Comparison of ENCODE assay signal across 27 cellular contexts in the genomic region with DNA sequence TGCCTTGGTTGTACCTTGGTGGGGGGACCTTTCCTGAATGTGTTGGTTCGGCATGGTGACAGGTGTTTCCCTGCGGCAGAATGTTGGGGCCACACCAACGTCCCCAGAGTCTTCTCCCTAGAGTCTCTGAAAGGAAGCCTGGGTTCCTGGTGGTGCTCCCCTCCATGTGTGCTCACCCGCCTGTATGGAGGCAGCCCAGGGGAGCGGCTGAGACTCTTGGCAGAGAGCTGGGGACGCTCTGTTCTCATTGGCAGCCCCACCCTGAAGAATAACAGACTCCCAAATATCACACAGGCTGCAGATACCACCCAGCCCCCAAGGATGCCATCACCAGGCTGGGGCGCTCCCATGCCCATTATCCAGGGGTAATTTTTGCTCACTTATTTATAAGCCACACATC. TPM values are rescaled to one million over a fixed set of nuclear protein-coding genes. Genes with fewer than 3 reads are reported as not detected.
DNase-seq lines count a peak whose midpoint lies in the region; ATAC-seq and TF ChIP-seq lines count a peak whose summit lies in the region.
"Had no signal": no experiment of that assay in that cellular context is flagged by ENCODE, and none has a peak within 500 bp of the region (broad histone marks: within the 10 kb centered on the region; RNA-seq: fewer than 3 reads in every experiment).

No MANE protein-coding gene starts in this region.

- H3K36me3 ChIP-seq in HEK293 (ENCODE audit: control insufficient read depth in 2 of 2, insufficient read depth in 1 of 2, low read length in 2 of 2): peaks cover 0 to 41% of the 10 kb centered on the region in 2 experiments; a peak in 2 of 3 replicates
- peaks cover 0 to 6% of the 10 kb centered on the region in 2 donors for H3K36me3 ChIP-seq in esophagus (ENCODE audit: control insufficient read depth in 2 of 2, insufficient read depth in 2 of 2, low read length in 1 of 2)

- no peak for ATAC-seq in stimulated activated effector memory CD8-positive, alpha-beta T cell treated with anti-CD3 and anti-CD28 coated beads, Interleukin-12 subunit alpha, Interleukin-12 subunit beta, amount 100 ng/mL, for 72 hours
- ATAC-seq in GM18520 (IDR thresholded peaks at IDR 0.05; ENCODE audit: unreplicated experiment): no peak
- no peak for ATAC-seq in HG03342 (IDR thresholded peaks at IDR 0.05; ENCODE audit: unreplicated experiment)
- ATAC-seq: T-cell had no signal

- H3K27ac ChIP-seq in HEK293 (ENCODE audit: extremely low read depth, low read depth, low read length): no peak overlapping the region
- H3K27ac ChIP-seq in esophagus (ENCODE audit: low read depth in 2 of 2, low read length in 1 of 2): peak overlapping the region; percentile 76 to 84

- H3K27ac Mint-ChIP-seq in stimulated activated effector memory CD8-positive, alpha-beta T cell treated with anti-CD3 and anti-CD28 coated beads, Interleukin-12 subunit alpha, Interleukin-12 subunit beta, amount 100 ng/mL, for 72 hours: peak overlapping the region; percentile 23
- no peak overlapping the region for H3K27ac Mint-ChIP-seq in chondrocyte (ENCODE audit: unreplicated experiment)
- H3K27ac Mint-ChIP-seq: activated naive CD4-positive, alpha-beta T cell treated with anti-CD3 and anti-CD28 coated beads for 36 hours; CD4-positive, alpha-beta T cell; dendritic cell treated with granulocyte-macrophage colony-stimulating factor and Interleukin-4, amounts not matched to agents 40 ng/mL and 50 ng/mL, for 4 days; memory B cell; T-cell had no signal

- no peaks in the 10 kb centered on the region for H3K27me3 Mint-ChIP-seq in chondrocyte (ENCODE audit: low read depth)
- H3K27me3 Mint-ChIP-seq: CD4-positive, alpha-beta T cell; dendritic cell treated with granulocyte-macrophage colony-stimulating factor and Interleukin-4, amounts not matched to agents 40 ng/mL and 50 ng/mL, for 4 days; memory B cell; T-cell had no signal

- peak; percentile 5 for DNase-seq in iPS-NIHi7 (ENCODE audit: extremely low spot score)
- DNase-seq in stimulated activated effector memory CD8-positive, alpha-beta T cell treated with anti-CD3 and anti-CD28 coated beads, Interleukin-12 subunit alpha, Interleukin-12 subunit beta, amount 100 ng/mL, for 72 hours (ENCODE audit: low spot score in 2 of 2): no peak
- DNase-seq in stimulated activated CD4-positive, alpha-beta T cell treated with anti-CD3 and anti-CD28 coated beads, Interleukin-12 subunit alpha, Interleukin-12 subunit beta, amount 100 ng/mL, for 4 hours: no peak
- no peak for DNase-seq in chondrocyte (ENCODE audit: low spot score)
- DNase-seq: activated CD4-positive, alpha-beta T cell treated with anti-CD3 and anti-CD28 coated beads for 4 hours; activated naive CD4-positive, alpha-beta T cell treated with anti-CD3 and anti-CD28 coated beads for 36 hours; activated T-cell treated with anti-CD3 and anti-CD28 coated beads, Interleukin-2, amount 50 U/mL, for 48 hours; amniotic stem cell; CD4-positive, alpha-beta T cell; GDM1; MM.1S; NCI-H146; NCI-H69; nucleus accumbens; SHP77; stimulated activated CD8-positive, alpha-beta memory T cell treated with anti-CD3 and anti-CD28 coated beads, Interleukin-4, amount 100 ng/mL, for 48 hours; T-cell had no signal

- no peaks in the 10 kb centered on the region for H3K9me3 Mint-ChIP-seq in stimulated activated effector memory CD8-positive, alpha-beta T cell treated with anti-CD3 and anti-CD28 coated beads, Interleukin-12 subunit alpha, Interleukin-12 subunit beta, amount 100 ng/mL, for 72 hours
- no peaks in the 10 kb centered on the region for H3K9me3 Mint-ChIP-seq in chondrocyte (ENCODE audit: low read depth)
- H3K9me3 Mint-ChIP-seq: activated naive CD4-positive, alpha-beta T cell treated with anti-CD3 and anti-CD28 coated beads for 36 hours; CD4-positive, alpha-beta T cell; dendritic cell treated with granulocyte-macrophage colony-stimulating factor and Interleukin-4, amounts not matched to agents 40 ng/mL and 50 ng/mL, for 4 days; memory B cell; T-cell had no signal

- H3K4me3 Mint-ChIP-seq in stimulated activated effector memory CD8-positive, alpha-beta T cell treated with anti-CD3 and anti-CD28 coated beads, Interleukin-12 subunit alpha, Interleukin-12 subunit beta, amount 100 ng/mL, for 72 hours: no peak overlapping the region
- no peak overlapping the region for H3K4me3 Mint-ChIP-seq in chondrocyte (ENCODE audit: unreplicated experiment)
- H3K4me3 Mint-ChIP-seq: activated naive CD4-positive, alpha-beta T cell treated with anti-CD3 and anti-CD28 coated beads for 36 hours; CD4-positive, alpha-beta T cell; dendritic cell treated with granulocyte-macrophage colony-stimulating factor and Interleukin-4, amounts not matched to agents 40 ng/mL and 50 ng/mL, for 4 days; memory B cell; T-cell had no signal

- peaks cover 20% of the 10 kb centered on the region for H3K4me1 Mint-ChIP-seq in stimulated activated effector memory CD8-positive, alpha-beta T cell treated with anti-CD3 and anti-CD28 coated beads, Interleukin-12 subunit alpha, Interleukin-12 subunit beta, amount 100 ng/mL, for 72 hours
- peaks cover 11% of the 10 kb centered on the region for H3K4me1 Mint-ChIP-seq in chondrocyte (ENCODE audit: low read depth)

- H3K4me1 ChIP-seq in HEK293 (ENCODE audit: control insufficient read depth, insufficient read depth, low read length) (no peaks in the 10 kb centered on the region), esophagus (ENCODE audit: control insufficient read depth in 2 of 2, insufficient read depth in 2 of 2, low read length in 1 of 2) (peaks cover 9 to 35% of the 10 kb centered on the region in 2 donors)

- peaks cover 29% of the 10 kb centered on the region for H3K36me3 Mint-ChIP-seq in stimulated activated effector memory CD8-positive, alpha-beta T cell treated with anti-CD3 and anti-CD28 coated beads, Interleukin-12 subunit alpha, Interleukin-12 subunit beta, amount 100 ng/mL, for 72 hours
- peaks cover 22% of the 10 kb centered on the region for H3K36me3 Mint-ChIP-seq in chondrocyte (ENCODE audit: low read depth)

- CTCF ChIA-PET in HEK293 (lab: Yijun Ruan, JAX): interaction anchor here (0.6 to 3.5 kb wide), 4 partner anchors 11 to 272 kb away, joined by 3 to 14 read pairs (median 4); no protein-coding TSS in a partner anchor

- 64 to 69% methylated on average over 7 of the region's 7 CpGs for WGBS in esophagus, 2 donors

- H3K9me3 ChIP-seq in HEK293 (ENCODE audit: control insufficient read depth, insufficient read depth, low read depth, low read length): no peaks in the 10 kb centered on the region
- no peaks in the 10 kb centered on the region for H3K9me3 ChIP-seq in esophagus (ENCODE audit: control insufficient read depth in 2 of 2, insufficient read depth in 1 of 2, low read depth in 1 of 2, low read length in 1 of 2)

- TF ChIP-seq CTCF in HEK293 (tag by site-specific recombination; IDR thresholded peaks at IDR 0.05): no peak
- TF ChIP-seq CTCF in chondrocyte (IDR thresholded peaks at IDR 0.05): no peak

- H3K4me3 ChIP-seq in HEK293 (ENCODE audit: low read depth, low read length) (no peak overlapping the region), esophagus (ENCODE audit: low read depth in 1 of 2, low read length in 2 of 2) (peak overlapping the region in 1 of 2 donors; percentile 9)

- no peaks in the 10 kb centered on the region for H3K27me3 ChIP-seq in esophagus (ENCODE audit: control insufficient read depth in 1 of 2, insufficient read depth in 2 of 2, low read length in 2 of 2)

- POLR2A ChIA-PET in HEK293 (lab: Yijun Ruan, JAX): no interaction called here

TF ChIP-seq in HEK293, 187 proteins besides CTCF, POLR2A, EP300 and RAD21:
- TF ChIP-seq ZNF596 (tag by site-specific recombination; IDR thresholded peaks at IDR 0.05): no peak
- TF ChIP-seq ZNF121 (tag by site-specific recombination; IDR thresholded peaks at IDR 0.05): no peak
- TF ChIP-seq, protein P1, sequence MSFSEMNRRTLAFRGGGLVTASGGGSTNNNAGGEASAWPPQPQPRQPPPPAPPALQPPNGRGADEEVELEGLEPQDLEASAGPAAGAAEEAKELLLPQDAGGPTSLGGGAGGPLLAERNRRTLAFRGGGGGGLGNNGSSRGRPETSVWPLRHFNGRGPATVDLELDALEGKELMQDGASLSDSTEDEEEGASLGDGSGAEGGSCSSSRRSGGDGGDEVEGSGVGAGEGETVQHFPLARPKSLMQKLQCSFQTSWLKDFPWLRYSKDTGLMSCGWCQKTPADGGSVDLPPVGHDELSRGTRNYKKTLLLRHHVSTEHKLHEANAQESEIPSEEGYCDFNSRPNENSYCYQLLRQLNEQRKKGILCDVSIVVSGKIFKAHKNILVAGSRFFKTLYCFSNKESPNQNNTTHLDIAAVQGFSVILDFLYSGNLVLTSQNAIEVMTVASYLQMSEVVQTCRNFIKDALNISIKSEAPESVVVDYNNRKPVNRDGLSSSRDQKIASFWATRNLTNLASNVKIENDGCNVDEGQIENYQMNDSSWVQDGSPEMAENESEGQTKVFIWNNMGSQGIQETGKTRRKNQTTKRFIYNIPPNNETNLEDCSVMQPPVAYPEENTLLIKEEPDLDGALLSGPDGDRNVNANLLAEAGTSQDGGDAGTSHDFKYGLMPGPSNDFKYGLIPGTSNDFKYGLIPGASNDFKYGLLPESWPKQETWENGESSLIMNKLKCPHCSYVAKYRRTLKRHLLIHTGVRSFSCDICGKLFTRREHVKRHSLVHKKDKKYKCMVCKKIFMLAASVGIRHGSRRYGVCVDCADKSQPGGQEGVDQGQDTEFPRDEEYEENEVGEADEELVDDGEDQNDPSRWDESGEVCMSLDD (tag by site-specific recombination; IDR thresholded peaks at IDR 0.05): no peak
- no peak for TF ChIP-seq ZNF174 (tag by site-specific recombination; IDR thresholded peaks at IDR 0.05)
- TF ChIP-seq KLF1 (tag by site-specific recombination; IDR thresholded peaks at IDR 0.05): 0 out of 2 replicates have a peak, but pooled peaks have one; percentile 12
- no peak for TF ChIP-seq ZNF138 (tag by site-specific recombination; IDR thresholded peaks at IDR 0.05; ENCODE audit: borderline replicate concordance)
- TF ChIP-seq MEIS1 (CRISPR knock-in tag; IDR thresholded peaks at IDR 0.05; ENCODE audit: borderline replicate concordance): no peak
TF ChIP-seq in HEK293: peak in this region for 1.

RNA-seq across cellular contexts. Expression of a gene that starts 34.8 kb away (rescaled TPM):
- 1 to 10 TPM; 6.3 to 6.8 TPM for polyA plus RNA-seq in esophagus
- 20.7 to 31.5 TPM (median 22.4 TPM) in 3 replicates for total RNA-seq in chondrocyte

RNA-seq across cellular contexts. Expression of a gene that starts 38.0 kb away (rescaled TPM):
- polyA plus RNA-seq in esophagus: not detected
- not detected in 3 replicates for total RNA-seq in chondrocyte
- total RNA-seq: activated naive CD4-positive, alpha-beta T cell treated with anti-CD3 and anti-CD28 coated beads for 36 hours; CD4-positive, alpha-beta T cell; endothelial cell of umbilical vein; frontal cortex; renal cortical epithelial cell; T-cell had no signal
- polyA plus RNA-seq: endothelial cell of umbilical vein, keratinocyte had no signal
